8 cellular contexts compared by ENCODE assay signal in the genomic region with DNA sequence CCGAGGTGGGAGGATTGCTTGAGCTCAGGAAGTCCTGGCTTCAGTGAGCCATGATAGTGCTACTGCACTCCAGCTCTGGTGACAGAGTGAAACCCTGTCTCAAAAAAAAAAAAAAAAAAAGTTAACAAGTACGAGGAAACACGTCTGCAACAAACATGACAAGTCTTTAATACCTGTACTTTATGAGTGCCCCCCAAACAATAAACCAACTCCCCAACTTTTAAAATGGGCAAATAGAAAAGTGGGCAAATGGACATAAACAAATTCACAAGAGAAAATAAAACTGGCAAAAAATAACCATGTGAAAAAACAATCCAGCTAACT. TPM values are rescaled to one million over a fixed set of nuclear protein-coding genes. Genes with fewer than 3 reads are reported as not detected.
DNase-seq lines count a peak whose midpoint lies in the region; ATAC-seq and TF ChIP-seq lines count a peak whose summit lies in the region.

No MANE protein-coding gene starts in this region.

- no peak for ATAC-seq in GM21529 (IDR thresholded peaks at IDR 0.05; ENCODE audit: unreplicated experiment)
- ATAC-seq in HG02623 (IDR thresholded peaks at IDR 0.05; ENCODE audit: unreplicated experiment), result no peak

- H3K27ac ChIP-seq in 22Rv1 (peak overlapping the region; percentile 98; the same call in 1 of the 2 replicates), Peyer's patch (peak overlapping the region in 3 of 4 donors; percentile 90 to 99 (median 98))

- peaks cover 26 to 31% of the 10 kb centered on the region in 2 donors for H3K4me1 Mint-ChIP-seq in immature natural killer cell

- TF ChIP-seq CTCF in 22Rv1 (IDR thresholded peaks at IDR 0.05) (no peak), Peyer's patch (IDR thresholded peaks at IDR 0.05) (no peak)

- no peaks in the 10 kb centered on the region for H3K9me3 Mint-ChIP-seq in immature natural killer cell

- DNase-seq in DMS79 (lab: John Stamatoyannopoulos, UW) (peak; percentile 10), Peyer's patch (no peak), immature natural killer cell (no peak), NCI-H446 treated with DMSO at 0.1 percent for 48 hours (lab: John Stamatoyannopoulos, UW) (no peak), amygdala (lab: John Stamatoyannopoulos, UW) (no peak)

- H3K4me3 Mint-ChIP-seq in immature natural killer cell, result peak overlapping the region in 3 of 5 donors; percentile 33 to 51 (median 38)

- no peak overlapping the region for H3K4me3 ChIP-seq in Peyer's patch

- no peak for TF ChIP-seq POLR2A in Peyer's patch (IDR thresholded peaks at IDR 0.05)

- H3K36me3 Mint-ChIP-seq in immature natural killer cell, result peaks cover 0 to 4% (median 3%) of the 10 kb centered on the region in 3 donors

- no peaks in the 10 kb centered on the region for H3K9me3 ChIP-seq in Peyer's patch

- peak overlapping the region in 5 of 6 donors; percentile 29 to 83 (median 51) for H3K27ac Mint-ChIP-seq in immature natural killer cell

- peaks cover 0 to 14% (median 0%) of the 10 kb centered on the region in 3 donors for H3K36me3 ChIP-seq in Peyer's patch

- no peaks in the 10 kb centered on the region for H3K27me3 ChIP-seq in Peyer's patch

- H3K4me1 ChIP-seq in Peyer's patch, result peaks cover 0 to 31% (median 21%) of the 10 kb centered on the region in 4 donors

- peaks cover 8 to 16% (median 8%) of the 10 kb centered on the region in 3 donors for H3K27me3 Mint-ChIP-seq in immature natural killer cell (ENCODE audit: low read depth in 3 of 3)

RNA-seq across cellular contexts. Expression of gene REPIN1, which starts 1.5 kb away (rescaled TPM):
- 100 to 1,000 TPM; 138 to 209 (median 159) TPM for total RNA-seq in Peyer's patch
- 10 to 100 TPM; 40.6 to 86.0 (median 43.2) TPM for polyA plus RNA-seq in immature natural killer cell

RNA-seq across cellular contexts. Expression of gene ZNF775, which starts 12.0 kb away (rescaled TPM):
- total RNA-seq in Peyer's patch, result 1 to 10 TPM; 1.7 to 2.8 (median 2.5) TPM
- 1 to 10 TPM; 3.3 to 5.5 (median 5.5) TPM for polyA plus RNA-seq in immature natural killer cell

RNA-seq across cellular contexts. Expression of gene RARRES2, which starts 25.7 kb away (rescaled TPM):
- total RNA-seq in Peyer's patch, result 10 to 100 TPM; 21.5 to 99.9 (median 27.1) TPM
- not detected for polyA plus RNA-seq in immature natural killer cell

RNA-seq across cellular contexts. Expression of gene ACTR3C, which starts 43.8 kb away (rescaled TPM):
- 10 to 100 TPM; 34.5 to 70.4 (median 56.8) TPM for total RNA-seq in Peyer's patch
- 1 to 10 TPM; 3.6 to 8.8 (median 6.5) TPM for polyA plus RNA-seq in immature natural killer cell

RNA-seq across cellular contexts. Expression of gene LRRC61, which starts 44.0 kb away (rescaled TPM):
- 10 to 100 TPM; 19.3 to 22.1 (median 20.0) TPM for total RNA-seq in Peyer's patch
- polyA plus RNA-seq in immature natural killer cell, result 10 to 100 TPM; 19.4 to 26.6 (median 20.6) TPM
